Comparison of ENCODE assay signal across 12 cellular contexts in genomic region chr3:177180506-177180905, GRCh38.
"Had no signal": no experiment of that assay in that cellular context is flagged by ENCODE, and none has a peak within 500 bp of the region (broad histone marks: within the 10 kb centered on the region; RNA-seq: fewer than 3 reads in every experiment).

No MANE protein-coding gene starts in this region.

- H3K4me3 Mint-ChIP-seq: activated CD4-positive, alpha-beta T cell treated with anti-CD3 and anti-CD28 coated beads, Interleukin-2, amount 10 ng/mL, durations not matched to agents 24 days and 14 days had no signal

- ATAC-seq: gastroesophageal sphincter, pancreas had no signal

- DNase-seq: activated CD4-positive, alpha-beta T cell treated with anti-CD3 and anti-CD28 coated beads, Interleukin-2, amount 10 ng/mL, durations not matched to agents 24 days and 14 days; activated effector memory CD4-positive, alpha-beta T cell treated with anti-CD3 and anti-CD28 coated beads, Interleukin-2, amount 50 U/mL, for 16 hours; effector CD8-positive, alpha-beta T cell; left ventricle myocardium superior; pancreas; stimulated activated CD4-positive, alpha-beta T cell treated with anti-CD3 and anti-CD28 coated beads, Interleukin-15, amount 100 ng/mL, for 24 hours; stimulated activated CD4-positive, alpha-beta T cell treated with anti-CD3 and anti-CD28 coated beads, Interleukin-4, amount 100 ng/mL, for 4 hours; tibial artery had no signal

- H3K4me3 ChIP-seq: cardiac muscle cell, coronary artery, gastroesophageal sphincter, hepatocyte, pancreas, tibial artery had no signal

- H3K9me3 ChIP-seq: gastroesophageal sphincter, pancreas, tibial artery had no signal

- H3K27me3 ChIP-seq: cardiac muscle cell, gastroesophageal sphincter, hepatocyte, pancreas, tibial artery had no signal

- H3K27ac ChIP-seq: cardiac muscle cell, coronary artery, gastroesophageal sphincter, hepatocyte, pancreas, tibial artery had no signal

- H3K27me3 Mint-ChIP-seq: activated CD4-positive, alpha-beta T cell treated with anti-CD3 and anti-CD28 coated beads, Interleukin-2, amount 10 ng/mL, durations not matched to agents 24 days and 14 days had no signal

- H3K36me3 ChIP-seq: cardiac muscle cell, gastroesophageal sphincter, pancreas, tibial artery had no signal
